Comparison of ENCODE assay signal across 1 cellular context in genomic region chr7:18018296-18019205, GRCh38.
TF ChIP-seq lines count a peak whose summit lies in the region.

No MANE protein-coding gene starts in this region.

TF ChIP-seq in HCT116, 20 proteins besides CTCF, POLR2A, EP300 and RAD21 (continued from another document):
- TF ChIP-seq SIN3A (IDR thresholded peaks at IDR 0.05; ENCODE audit: low read depth) (no peak), EZH2 (IDR thresholded peaks at IDR 0.05) (no peak), JUND (IDR thresholded peaks at IDR 0.05) (no peak), YY1 (IDR thresholded peaks at IDR 0.05; ENCODE audit: extremely low read depth, insufficient replicate concordance, low read depth, low read length) (no peak), REST (IDR thresholded peaks at IDR 0.05; ENCODE audit: low read depth) (no peak), FOSL1 (IDR thresholded peaks at IDR 0.05; ENCODE audit: low read depth) (no peak), ZFX (IDR thresholded peaks at IDR 0.05) (no peak), SRF (IDR thresholded peaks at IDR 0.05; ENCODE audit: low read depth) (no peak)
- TF ChIP-seq, protein P1, sequence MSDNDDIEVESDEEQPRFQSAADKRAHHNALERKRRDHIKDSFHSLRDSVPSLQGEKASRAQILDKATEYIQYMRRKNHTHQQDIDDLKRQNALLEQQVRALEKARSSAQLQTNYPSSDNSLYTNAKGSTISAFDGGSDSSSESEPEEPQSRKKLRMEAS (IDR thresholded peaks at IDR 0.05), result no peak
